In genomic region chr15:42858999-42859789, GRCh38 we compare ENCODE assay signal across 29 cellular contexts.
DNase-seq lines count a peak whose midpoint lies in the region; ATAC-seq, FAIRE-seq and TF ChIP-seq lines count a peak whose summit lies in the region.
"Had no signal": no experiment of that assay in that cellular context is flagged by ENCODE, and none has a peak within 500 bp of the region (broad histone marks: within the 10 kb centered on the region; RNA-seq: fewer than 3 reads in every experiment).

No MANE protein-coding gene starts in this region.

- peaks cover 17% of the 10 kb centered on the region for H3K79me1 ChIP-seq in mesenchymal stem cell (replicated peaks; ENCODE audit: low read length, poor library complexity, severe bottlenecking)

- no peak overlapping the region for H2AK5ac ChIP-seq in mesenchymal stem cell (ENCODE audit: low read length, severe bottlenecking)

- no peak for TF ChIP-seq CTCF in 22Rv1 (IDR thresholded peaks at IDR 0.05)
- TF ChIP-seq CTCF in VCaP (conservative IDR thresholded peaks at IDR 0.05) = no peak

- no peaks in the 10 kb centered on the region for H3K27me3 ChIP-seq in mesenchymal stem cell (ENCODE audit: control insufficient read depth in 1 of 2, insufficient read depth in 1 of 2, low read length in 2 of 2)
- H3K27me3 ChIP-seq: body of pancreas, colonic mucosa, esophagus squamous epithelium had no signal

- H4K91ac ChIP-seq in mesenchymal stem cell (ENCODE audit: low read length) = no peak overlapping the region

- H3K9ac ChIP-seq in mesenchymal stem cell (ENCODE audit: low read length) = no peak overlapping the region

- no peak overlapping the region for H3K4ac ChIP-seq in mesenchymal stem cell (ENCODE audit: low read depth in 1 of 2, low read length in 2 of 2)

- H4K8ac ChIP-seq in mesenchymal stem cell (ENCODE audit: low read length) = no peak overlapping the region

- H2BK12ac ChIP-seq in mesenchymal stem cell (ENCODE audit: low read length in 2 of 2) = no peak overlapping the region

- no peak overlapping the region for H3K4me3 ChIP-seq in mesenchymal stem cell (ENCODE audit: insufficient read depth in 1 of 2, low read depth in 1 of 2, low read length in 2 of 2)
- H3K4me3 ChIP-seq: body of pancreas, colonic mucosa, esophagus squamous epithelium, HAP-1, lung had no signal

- no peak overlapping the region for H2AFZ ChIP-seq in mesenchymal stem cell (ENCODE audit: low read depth, low read length)

- no peaks in the 10 kb centered on the region for H3K9me3 ChIP-seq in mesenchymal stem cell (ENCODE audit: control insufficient read depth, low read length)
- H3K9me3 ChIP-seq: body of pancreas, colonic mucosa, esophagus squamous epithelium, HAP-1 had no signal

- H3K36me3 ChIP-seq in mesenchymal stem cell (ENCODE audit: control insufficient read depth in 1 of 2, insufficient read depth in 2 of 2, low read depth in 1 of 2, low read length in 2 of 2) = no peaks in the 10 kb centered on the region
- H3K36me3 ChIP-seq: colonic mucosa, esophagus squamous epithelium, HAP-1 had no signal

- H2BK120ac ChIP-seq in mesenchymal stem cell (ENCODE audit: low read depth, low read length) = no peak overlapping the region

- no peak overlapping the region for H2BK5ac ChIP-seq in mesenchymal stem cell (ENCODE audit: low read depth, low read length, poor library complexity, severe bottlenecking)

- no peak for ATAC-seq in HG03139 (IDR thresholded peaks at IDR 0.05; ENCODE audit: unreplicated experiment)
- no peak for ATAC-seq in HG03565 (IDR thresholded peaks at IDR 0.05; ENCODE audit: unreplicated experiment)
- ATAC-seq: body of pancreas; effector memory CD8-positive, alpha-beta T cell; stimulated activated effector memory CD8-positive, alpha-beta T cell treated with anti-CD3 and anti-CD28 coated beads, Interleukin-12 subunit alpha, Interleukin-12 subunit beta, amount 100 ng/mL, for 72 hours had no signal

- no peak overlapping the region for H2BK15ac ChIP-seq in mesenchymal stem cell (ENCODE audit: low read depth, poor library complexity, severe bottlenecking)

- H3K23ac ChIP-seq in mesenchymal stem cell (ENCODE audit: low read length in 2 of 2) = no peak overlapping the region

- H3K14ac ChIP-seq in mesenchymal stem cell (ENCODE audit: low read length in 2 of 2) = no peak overlapping the region

- no peak overlapping the region for H3K18ac ChIP-seq in mesenchymal stem cell (ENCODE audit: low read depth in 1 of 2, low read length in 2 of 2)

- WGBS in mesenchymal stem cell = 100% methylated on average over 2 of the region's 2 CpGs

- H3K27ac ChIP-seq in 22Rv1 (0 out of 2 replicates have a peak overlapping the region, but pooled peaks have one; percentile 3), VCaP (peak overlapping the region; percentile 34), mesenchymal stem cell (ENCODE audit: low read length, poor library complexity, severe bottlenecking) (no peak overlapping the region)
- H3K27ac ChIP-seq: body of pancreas, colonic mucosa, esophagus squamous epithelium, HL-60 had no signal

- DNase-seq in fibroblast of peridontal ligament (ENCODE audit: extremely low read depth) (peak; percentile 21), mesenchymal stem cell (peak; percentile 4), HUDEP-2 (lab: John Stamatoyannopoulos, UW; ENCODE audit: unreplicated experiment in 76 of 76) (no peak), RCC 7860 (ENCODE audit: low spot score) (no peak)
- DNase-seq: activated CD4-positive, alpha-beta T cell treated with anti-CD3 and anti-CD28 coated beads, Interleukin-2, amount 50 U/mL, for 48 hours; activated CD8-positive, alpha-beta memory T cell treated with anti-CD3 and anti-CD28 coated beads, Interleukin-2, amount 50 U/mL, for 48 hours; activated naive CD8-positive, alpha-beta T cell treated with anti-CD3 and anti-CD28 coated beads for 36 hours; body of pancreas; colonic mucosa; DMS79; effector memory CD8-positive, alpha-beta T cell; esophagus squamous epithelium; kidney; NCI-H1105; NCI-H1930; NCI-H226; NCI-H82; small intestine; stimulated activated CD4-positive, alpha-beta T cell treated with anti-CD3 and anti-CD28 coated beads, Interleukin-2, amount 100 ng/mL, for 24 hours had no signal

- FAIRE-seq in RCC 7860 (lab: Jason Lieb, UNC) = no peak
- FAIRE-seq: A204.1, kidney, small intestine, urothelium cell line had no signal

- no peaks in the 10 kb centered on the region for H3K4me1 ChIP-seq in mesenchymal stem cell (ENCODE audit: control insufficient read depth, insufficient read depth, low read depth, low read length)
- H3K4me1 ChIP-seq: colonic mucosa had no signal

- H3K4me2 ChIP-seq in mesenchymal stem cell (ENCODE audit: low read length, poor library complexity, severe bottlenecking) = no peak overlapping the region

Comparison
In these comparisons a context has a peak if more than half of its experiments do, and no peak if none do; other contexts are left out.
1. DNase-seq: peak in fibroblast of peridontal ligament (single experiment) and mesenchymal stem cell (single experiment); none in HUDEP-2 (0 of 76) and RCC 7860 (single experiment).